In genomic region chr1:79010589-79010988, GRCh38 we compare ENCODE assay signal across 30 cellular contexts. TPM values are rescaled to one million over a fixed set of nuclear protein-coding genes. Genes with fewer than 3 reads are reported as not detected.
"Had no signal": no experiment of that assay in that cellular context is flagged by ENCODE, and none has a peak within 500 bp of the region (broad histone marks: within the 10 kb centered on the region; RNA-seq: fewer than 3 reads in every experiment).

No MANE protein-coding gene starts in this region.

- H3K27me3 ChIP-seq: ovary, right atrium auricular region, right lobe of liver, uterus had no signal

- H2AFZ ChIP-seq: neural progenitor cell had no signal

- H3K4me1 ChIP-seq: left lung, right lobe of liver, stomach, uterus had no signal

- H3K9ac ChIP-seq: neural progenitor cell had no signal

- FAIRE-seq: islet of Langerhans, kidney had no signal

- H3K9me3 ChIP-seq: left lung, neutrophil, ovary, right atrium auricular region, right lobe of liver, thoracic aorta, tibial artery had no signal

- H3K27ac ChIP-seq: left lung, neural progenitor cell, neutrophil, ovary, right atrium auricular region, right lobe of liver, skin epidermis, stomach, thoracic aorta, tibial artery, uterus had no signal

- H3K4me3 ChIP-seq: left lung, lung, neural progenitor cell, ovary, right atrium auricular region, right lobe of liver, skin epidermis, stomach, thoracic aorta, tibial artery, uterus had no signal

- H3K4me2 ChIP-seq: neural progenitor cell had no signal

- H3K36me3 ChIP-seq: left lung, neural progenitor cell, neutrophil, ovary, right atrium auricular region, right lobe of liver, stomach, thoracic aorta, tibial artery, uterus had no signal

- DNase-seq: hypothalamus; immature natural killer cell; kidney; left colon; left lung; mesendoderm; naive B cell; natural killer cell; nephron progenitor cell; occipital lobe; ovary; right lobe of liver; stimulated activated CD4-positive, alpha-beta T cell treated with anti-CD3 and anti-CD28 coated beads, Interleukin-12 subunit alpha, Interleukin-12 subunit beta, amount 100 ng/mL, for 4 hours; stimulated activated CD4-positive, alpha-beta T cell treated with anti-CD3 and anti-CD28 coated beads, Interleukin-15, amount 100 ng/mL, for 24 hours; stimulated activated CD4-positive, alpha-beta T cell treated with anti-CD3 and anti-CD28 coated beads, Interleukin-2, amount 100 ng/mL, for 24 hours; stimulated activated CD4-positive, alpha-beta T cell treated with anti-CD3 and anti-CD28 coated beads, Interleukin-4, amount 100 ng/mL, for 1 hour; stimulated activated naive B cell treated with anti-CD40 and anti-IgM and Interleukin-4, amounts not matched to agents 10 μg/mL and 1 μg/mL and 100 μg/mL, for 72 hours; stimulated activated naive CD8-positive, alpha-beta T cell treated with anti-CD3 and anti-CD28 coated beads, Interleukin-15, Interleukin-2, amounts not matched to agents 100 U/mL and 50 U/mL, for 24 hours; stomach; tibial artery; uterus had no signal

RNA-seq across cellular contexts. Expression of gene ADGRL4, which starts 4.1 kb away (rescaled TPM):
- total RNA-seq: mononuclear cell, natural killer cell, progenitor cell of endocrine pancreas had no signal
- polyA plus RNA-seq: immature natural killer cell had no signal
